ENCODE assay signal across 17 cellular contexts in the genomic region with DNA sequence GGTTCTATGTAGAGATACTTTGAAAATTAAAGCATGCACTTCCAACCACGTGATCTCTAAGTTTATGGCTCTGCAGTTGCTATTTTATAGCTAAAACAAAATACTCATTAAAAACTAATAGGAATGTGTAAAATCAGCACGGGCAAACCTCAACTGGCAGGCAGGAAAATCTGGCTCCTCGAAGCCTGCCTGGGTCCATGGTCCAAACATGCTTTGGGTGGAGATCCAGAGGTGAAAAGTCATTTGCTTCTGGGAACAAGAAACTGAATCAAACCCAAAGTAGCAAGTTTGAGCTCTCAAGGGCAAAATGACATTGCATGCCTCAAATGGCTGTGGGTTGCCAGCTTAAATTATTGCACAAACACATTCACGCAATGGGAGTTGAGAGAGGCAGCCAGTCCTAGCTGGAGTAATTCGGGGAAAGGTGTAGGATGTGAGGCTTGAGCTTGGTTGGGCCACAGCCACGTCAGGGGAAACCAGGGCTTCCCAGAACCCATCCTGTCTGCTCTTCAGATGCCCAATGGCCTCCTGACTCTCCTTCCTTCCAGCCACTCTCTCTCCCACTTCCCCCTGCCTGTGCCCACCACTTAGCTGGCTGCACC.
A peak's percentile ranks its signal among the peaks of the same experiment; 100 is the strongest.
DNase-seq lines count a peak whose midpoint lies in the region; ATAC-seq and TF ChIP-seq lines count a peak whose summit lies in the region.
"Had no signal": no experiment of that assay in that cellular context is flagged by ENCODE, and none has a peak within 500 bp of the region (broad histone marks: within the 10 kb centered on the region; RNA-seq: fewer than 3 reads in every experiment).

No MANE protein-coding gene starts in this region.

- H3K4me3 ChIP-seq in left ventricle myocardium inferior = no peak overlapping the region
- no peak overlapping the region for H3K4me3 ChIP-seq in LNCaP clone FGC (ENCODE audit: low read depth, low read length)
- H3K4me3 ChIP-seq in fibroblast of the aortic adventitia (ENCODE audit: low read depth, low read length) = no peak overlapping the region
- H3K4me3 ChIP-seq: stomach had no signal

- intact Hi-C loops in Right ventricle myocardium inferior (cut with DNase I) (no loop called here), left ventricle myocardium inferior (cut with micrococcal nuclease) (no loop called here)

- peaks cover under 1% of the 10 kb centered on the region for H3K4me1 ChIP-seq in left ventricle myocardium inferior

- H3K36me3 ChIP-seq in left ventricle myocardium inferior = no peaks in the 10 kb centered on the region
- H3K36me3 ChIP-seq: neutrophil, stomach had no signal

- no peak overlapping the region for H3K27ac ChIP-seq in left ventricle myocardium inferior (replicated peaks)
- H3K27ac ChIP-seq: HL-60, neutrophil, stomach had no signal

- DNase-seq in Right ventricle myocardium inferior (ENCODE audit: missing footprints) = no peak
- DNase-seq in left ventricle myocardium inferior = no peak
- DNase-seq in LNCaP clone FGC (ENCODE audit: low read depth) = peak; percentile 8
- DNase-seq in fibroblast of the aortic adventitia (ENCODE audit: low read depth) = peak; percentile 64
- DNase-seq in stromal cell of bone marrow (ENCODE audit: low read depth) = peak; percentile 48
- DNase-seq: AML-193; amniotic stem cell; KG1; NCI-H1436; NK-92 treated with Interleukin-12 subunit alpha and Interleukin-12 subunit beta, amount 100 ng/mL, for 24 hours; stomach; T-helper 1 cell had no signal

- ATAC-seq in Right ventricle myocardium inferior (peak; percentile 46), HG02798 (IDR thresholded peaks at IDR 0.05; ENCODE audit: poor library complexity, unreplicated experiment) (no peak), GM21515 (IDR thresholded peaks at IDR 0.05; ENCODE audit: unreplicated experiment) (no peak), HG03378 (IDR thresholded peaks at IDR 0.05; ENCODE audit: unreplicated experiment) (no peak)

- TF ChIP-seq CTCF in left ventricle myocardium inferior (IDR thresholded peaks at IDR 0.05; ENCODE audit: borderline replicate concordance) (no peak), LNCaP clone FGC (IDR thresholded peaks at IDR 0.05; ENCODE audit: control insufficient read depth, extremely low read depth, insufficient read depth) (no peak), fibroblast of the aortic adventitia (IDR thresholded peaks at IDR 0.05; ENCODE audit: insufficient read depth, low read length) (no peak)

- no peaks in the 10 kb centered on the region for H3K27me3 ChIP-seq in left ventricle myocardium inferior (ENCODE audit: low read depth)
- H3K27me3 ChIP-seq: stomach had no signal

- H3K9me3 ChIP-seq in left ventricle myocardium inferior (replicated peaks) = no peaks in the 10 kb centered on the region
- H3K9me3 ChIP-seq: neutrophil, stomach had no signal

Comparison
In these comparisons a context has a peak if more than half of its experiments do, and no peak if none do; other contexts are left out.
1. DNase-seq: peak in LNCaP clone FGC (single experiment), fibroblast of the aortic adventitia (single experiment) and stromal cell of bone marrow (single experiment); none in Right ventricle myocardium inferior (single experiment) and left ventricle myocardium inferior (single experiment).